In the genomic region with DNA sequence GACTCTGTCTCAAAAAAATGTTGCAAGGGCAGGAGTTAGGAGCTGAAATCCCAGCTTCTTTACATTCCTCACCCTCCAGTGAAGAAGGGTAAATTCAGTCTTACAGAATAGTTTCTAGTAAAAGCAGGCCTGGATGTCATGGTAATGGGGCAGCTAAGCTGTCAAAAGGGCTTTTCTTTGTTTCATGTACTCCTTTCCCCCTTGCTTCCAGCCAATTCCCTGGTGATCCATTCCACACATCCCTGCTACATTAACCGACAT, we compare ENCODE assay signal across 2 cellular contexts.
TF ChIP-seq lines count a peak whose summit lies in the region.

No MANE protein-coding gene starts in this region.

TF ChIP-seq in IMR-90, 13 proteins besides CTCF, POLR2A, EP300 and RAD21:
- TF ChIP-seq MAZ (IDR thresholded peaks at IDR 0.05; ENCODE audit: borderline replicate concordance, low read depth, low read length): no peak
- TF ChIP-seq FOS (IDR thresholded peaks at IDR 0.05; ENCODE audit: low read depth, low read length): no peak
- TF ChIP-seq ELK1 (IDR thresholded peaks at IDR 0.05; ENCODE audit: borderline replicate concordance, low read depth, low read length): no peak
- no peak for TF ChIP-seq BHLHE40 (IDR thresholded peaks at IDR 0.05; ENCODE audit: low read depth, low read length)
- TF ChIP-seq MAFK (IDR thresholded peaks at IDR 0.05; ENCODE audit: low read depth, low read length): no peak
- TF ChIP-seq NFE2L2 (IDR thresholded peaks at IDR 0.05; ENCODE audit: low read depth, low read length): no peak
- TF ChIP-seq MXI1 (IDR thresholded peaks at IDR 0.05; ENCODE audit: borderline replicate concordance, low read depth, low read length): no peak
- TF ChIP-seq, protein P1, sequence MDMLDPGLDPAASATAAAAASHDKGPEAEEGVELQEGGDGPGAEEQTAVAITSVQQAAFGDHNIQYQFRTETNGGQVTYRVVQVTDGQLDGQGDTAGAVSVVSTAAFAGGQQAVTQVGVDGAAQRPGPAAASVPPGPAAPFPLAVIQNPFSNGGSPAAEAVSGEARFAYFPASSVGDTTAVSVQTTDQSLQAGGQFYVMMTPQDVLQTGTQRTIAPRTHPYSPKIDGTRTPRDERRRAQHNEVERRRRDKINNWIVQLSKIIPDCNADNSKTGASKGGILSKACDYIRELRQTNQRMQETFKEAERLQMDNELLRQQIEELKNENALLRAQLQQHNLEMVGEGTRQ (IDR thresholded peaks at IDR 0.05; ENCODE audit: low read depth, low read length): no peak
- TF ChIP-seq RFX5 (IDR thresholded peaks at IDR 0.05; ENCODE audit: low read depth, low read length): no peak

TF ChIP-seq in GM23338, 12 proteins besides CTCF, POLR2A, EP300 and RAD21:
- TF ChIP-seq, protein P2, sequence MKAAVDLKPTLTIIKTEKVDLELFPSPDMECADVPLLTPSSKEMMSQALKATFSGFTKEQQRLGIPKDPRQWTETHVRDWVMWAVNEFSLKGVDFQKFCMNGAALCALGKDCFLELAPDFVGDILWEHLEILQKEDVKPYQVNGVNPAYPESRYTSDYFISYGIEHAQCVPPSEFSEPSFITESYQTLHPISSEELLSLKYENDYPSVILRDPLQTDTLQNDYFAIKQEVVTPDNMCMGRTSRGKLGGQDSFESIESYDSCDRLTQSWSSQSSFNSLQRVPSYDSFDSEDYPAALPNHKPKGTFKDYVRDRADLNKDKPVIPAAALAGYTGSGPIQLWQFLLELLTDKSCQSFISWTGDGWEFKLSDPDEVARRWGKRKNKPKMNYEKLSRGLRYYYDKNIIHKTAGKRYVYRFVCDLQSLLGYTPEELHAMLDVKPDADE (IDR thresholded peaks at IDR 0.05): no peak
- TF ChIP-seq REST (IDR thresholded peaks at IDR 0.05; ENCODE audit: unreplicated experiment) (no peak), ZNF331 (CRISPR knock-in tag; IDR thresholded peaks at IDR 0.05; ENCODE audit: low read depth) (no peak)
